In genomic region chr16:84406006-84406963, GRCh38 we compare ENCODE assay signal across 1 cellular context.
TF ChIP-seq lines count a peak whose summit lies in the region.

No MANE protein-coding gene starts in this region.

TF ChIP-seq in H1, 55 proteins besides CTCF, POLR2A, EP300 and RAD21:
- TF ChIP-seq EGR1 (IDR thresholded peaks at IDR 0.05; ENCODE audit: borderline replicate concordance, low read depth, low read length) (no peak), KDM1A (IDR thresholded peaks at IDR 0.05; ENCODE audit: borderline replicate concordance, low read length) (no peak), CBX8 (IDR thresholded peaks at IDR 0.05; ENCODE audit: borderline replicate concordance, low read depth, low read length) (no peak), GTF2F1 (IDR thresholded peaks at IDR 0.05; ENCODE audit: borderline replicate concordance, low read depth, low read length) (no peak), RNF2 (IDR thresholded peaks at IDR 0.05; ENCODE audit: borderline replicate concordance, low read depth, low read length, missing control alignments, poor library complexity, severe bottlenecking) (no peak), TCF12 (IDR thresholded peaks at IDR 0.05; ENCODE audit: low read depth, low read length) (no peak), SP1 (IDR thresholded peaks at IDR 0.05; ENCODE audit: low read depth, low read length) (no peak), CHD1 (IDR thresholded peaks at IDR 0.05; ENCODE audit: low read depth, low read length) (no peak)
